Comparison of ENCODE assay signal across 1 cellular context in genomic region chr6:31734703-31735500, GRCh38.
A peak's percentile ranks its signal among the peaks of the same experiment; 100 is the strongest.
TF ChIP-seq lines count a peak whose summit lies in the region.

No MANE protein-coding gene starts in this region.

TF ChIP-seq in GM23338, 12 proteins besides CTCF, POLR2A, EP300 and RAD21 (continued from another document):
- no peak for TF ChIP-seq REST (IDR thresholded peaks at IDR 0.05; ENCODE audit: unreplicated experiment)
- no peak for TF ChIP-seq STAT1 (IDR thresholded peaks at IDR 0.05; ENCODE audit: unreplicated experiment)
- TF ChIP-seq ZNF462 (CRISPR knock-in tag; IDR thresholded peaks at IDR 0.05) = no peak
- peak; percentile 64 for TF ChIP-seq CREB1 (CRISPR knock-in tag; IDR thresholded peaks at IDR 0.05; ENCODE audit: low read depth)
- TF ChIP-seq POLR2AphosphoS5 (IDR thresholded peaks at IDR 0.05; ENCODE audit: low read depth) = peak; percentile 72
- TF ChIP-seq NANOG (IDR thresholded peaks at IDR 0.05; ENCODE audit: borderline replicate concordance) = no peak
- TF ChIP-seq EZH2phosphoT487 (IDR thresholded peaks at IDR 0.05; ENCODE audit: unreplicated experiment) = no peak
- no peak for TF ChIP-seq ZNF331 (CRISPR knock-in tag; IDR thresholded peaks at IDR 0.05; ENCODE audit: low read depth)
